In genomic region chr16:70701596-70701995, GRCh38 we compare ENCODE assay signal across 1 cellular context.
TF ChIP-seq lines count a peak whose summit lies in the region.

No MANE protein-coding gene starts in this region.

TF ChIP-seq in HepG2, 621 proteins besides CTCF, POLR2A, EP300 and RAD21:
- TF ChIP-seq SALL1 (CRISPR knock-in tag; IDR thresholded peaks at IDR 0.05) (0 out of 2 replicates have a peak, but pooled peaks have one; percentile 13), ZNF253 (CRISPR knock-in tag; IDR thresholded peaks at IDR 0.05; ENCODE audit: borderline replicate concordance) (no peak)
TF ChIP-seq in HepG2: peak in this region for 1.
